In genomic region chr13:23850134-23850533, GRCh38 we compare ENCODE assay signal across 23 cellular contexts. TPM values are rescaled to one million over a fixed set of nuclear protein-coding genes. Genes with fewer than 3 reads are reported as not detected.
"Had no signal": no experiment of that assay in that cellular context is flagged by ENCODE, and none has a peak within 500 bp of the region (broad histone marks: within the 10 kb centered on the region; RNA-seq: fewer than 3 reads in every experiment).

No MANE protein-coding gene starts in this region.

- ATAC-seq: activated CD4-positive, CD25-positive, alpha-beta regulatory T cell treated with anti-CD3 and anti-CD28 coated beads, Interleukin-2, amount 50 U/mL, for 24 hours; activated CD8-positive, alpha-beta T cell treated with anti-CD3 and anti-CD28 coated beads for 36 hours had no signal

- H3K4me3 Mint-ChIP-seq: activated CD8-positive, alpha-beta T cell treated with anti-CD3 and anti-CD28 coated beads for 36 hours; brain; T-helper 1 cell treated with Interleukin-12 subunit alpha and Interleukin-12 subunit beta and Interleukin-4 antibody, amounts not matched to agents 30 μg/mL and 1 μg/mL, for 36 hours had no signal

- H3K27ac Mint-ChIP-seq: activated CD8-positive, alpha-beta T cell treated with anti-CD3 and anti-CD28 coated beads for 36 hours; T-helper 1 cell treated with Interleukin-12 subunit alpha and Interleukin-12 subunit beta and Interleukin-4 antibody, amounts not matched to agents 30 μg/mL and 1 μg/mL, for 36 hours had no signal

- H3K27ac ChIP-seq: ascending aorta had no signal

- DNase-seq: activated CD4-positive, alpha-beta T cell treated with anti-CD3 and anti-CD28 coated beads for 4 hours; activated CD8-positive, alpha-beta memory T cell treated with anti-CD3 and anti-CD28 coated beads, Interleukin-2, amount 50 U/mL, for 48 hours; activated CD8-positive, alpha-beta T cell treated with anti-CD3 and anti-CD28 coated beads for 36 hours; activated naive CD4-positive, alpha-beta T cell treated with anti-CD3 and anti-CD28 coated beads, Interleukin-2, amount 50 U/mL, for 16 hours; activated T-cell treated with anti-CD3 and anti-CD28 coated beads, Interleukin-2, amount 50 U/mL, for 1 hour; amniotic stem cell; KBM-7; NCI-H1092; NCI-H1417; NCI-H1930; NCI-H2171 treated with DMSO at 0.1 percent for 48 hours; NCI-H226; NCI-H510A; NCI-H69; SHP77 treated with DMSO at 0.1 percent for 48 hours had no signal

- H3K9me3 Mint-ChIP-seq: activated CD8-positive, alpha-beta T cell treated with anti-CD3 and anti-CD28 coated beads for 36 hours; brain; T-helper 1 cell treated with Interleukin-12 subunit alpha and Interleukin-12 subunit beta and Interleukin-4 antibody, amounts not matched to agents 30 μg/mL and 1 μg/mL, for 36 hours had no signal

- H3K27me3 ChIP-seq: ascending aorta had no signal

- H3K27me3 Mint-ChIP-seq: activated CD8-positive, alpha-beta T cell treated with anti-CD3 and anti-CD28 coated beads for 36 hours; brain had no signal

- H3K9me3 ChIP-seq: ascending aorta had no signal

- H3K4me3 ChIP-seq: ascending aorta had no signal

- H3K4me1 ChIP-seq: ascending aorta had no signal

RNA-seq across cellular contexts. Expression of gene C1QTNF9B, which starts 47.2 kb away (rescaled TPM):
- total RNA-seq: activated CD8-positive, alpha-beta T cell treated with anti-CD3 and anti-CD28 coated beads for 36 hours; ascending aorta; cerebellum; LHCN-M2; MCF 10A; SK-MEL-5 had no signal
